In genomic region chr10:11743461-11744338, GRCh38 we compare ENCODE assay signal across 12 cellular contexts. TPM values are rescaled to one million over a fixed set of nuclear protein-coding genes. Genes with fewer than 3 reads are reported as not detected.
A peak's percentile ranks its signal among the peaks of the same experiment; 100 is the strongest.
DNase-seq lines count a peak whose midpoint lies in the region; ATAC-seq, FAIRE-seq and TF ChIP-seq lines count a peak whose summit lies in the region.
"Had no signal": no experiment of that assay in that cellular context is flagged by ENCODE, and none has a peak within 500 bp of the region (broad histone marks: within the 10 kb centered on the region; RNA-seq: fewer than 3 reads in every experiment).

No MANE protein-coding gene starts in this region.

- FAIRE-seq in K562 (lab: Jason Lieb, UNC): no peak

- ATAC-seq in K562 (no peak), left lung (no peak), GM18861 (IDR thresholded peaks at IDR 0.05; ENCODE audit: unreplicated experiment) (no peak)

- H3K9me3 Mint-ChIP-seq in T-helper 2 cell treated with Interferon-gamma antibody and Interleukin-4, amounts not matched to agents 5 μg/mL and 100 μg/mL, for 36 hours: no peaks in the 10 kb centered on the region

- TSS peak; percentile 38 for BruUV-seq in K562 (replicated peaks; lab: Mats Ljungman, UMichigan)

- peaks cover 5% of the 10 kb centered on the region; the same call in 1 of the 3 replicates for H3K36me3 ChIP-seq in K562 (ENCODE audit: control insufficient read depth, insufficient read depth, low read length)
- no peaks in the 10 kb centered on the region for H3K36me3 ChIP-seq in left lung
- H3K36me3 ChIP-seq in spleen: peaks cover 0 to 4% (median 0%) of the 10 kb centered on the region in 6 donors
- no peaks in the 10 kb centered on the region for H3K36me3 ChIP-seq in effector memory CD4-positive, alpha-beta T cell (ENCODE audit: control insufficient read depth, insufficient read depth, low read length)

- H3K4me3 Mint-ChIP-seq in T-helper 2 cell treated with Interferon-gamma antibody and Interleukin-4, amounts not matched to agents 5 μg/mL and 100 μg/mL, for 36 hours: peak overlapping the region; percentile 11

- TF ChIP-seq CTCF in K562 (IDR thresholded peaks at IDR 0.05 in 2 of 3, conservative IDR thresholded peaks at IDR 0.05 in 1 of 3; ENCODE audit: insufficient read depth in 2 of 3, low read depth in 1 of 3, low read length in 3 of 3) (no peak), left lung (IDR thresholded peaks at IDR 0.05) (no peak), spleen (IDR thresholded peaks at IDR 0.05 in 8 of 11, conservative IDR thresholded peaks at IDR 0.05 in 3 of 11) (no peak)

- H3K4me2 ChIP-seq in K562 (ENCODE audit: insufficient read depth, low read length): peak overlapping the region; percentile 80; the same call in 1 of the 2 replicates

- H3K27ac Mint-ChIP-seq in T-helper 2 cell treated with Interferon-gamma antibody and Interleukin-4, amounts not matched to agents 5 μg/mL and 100 μg/mL, for 36 hours: no peak overlapping the region

- H3K27me3 Mint-ChIP-seq in T-helper 2 cell treated with Interferon-gamma antibody and Interleukin-4, amounts not matched to agents 5 μg/mL and 100 μg/mL, for 36 hours (ENCODE audit: low read depth): peaks cover 41% of the 10 kb centered on the region

- peak overlapping the region; percentile 49 to 82; a peak in 3 of 4 replicates for H3K9ac ChIP-seq in K562 (ENCODE audit: insufficient read depth in 1 of 2, low read depth in 2 of 2, low read length in 2 of 2)

- no peaks in the 10 kb centered on the region for H4K20me1 ChIP-seq in K562 (replicated peaks; ENCODE audit: control insufficient read depth, insufficient read depth, low read length)

- H3K36me3 Mint-ChIP-seq in T-helper 2 cell treated with Interferon-gamma antibody and Interleukin-4, amounts not matched to agents 5 μg/mL and 100 μg/mL, for 36 hours (ENCODE audit: low read depth): no peaks in the 10 kb centered on the region

- POLR2A ChIA-PET in K562 (lab: Yijun Ruan, JAX): interaction anchor here (0.8 to 0.9 kb wide), 2 partner anchors 13 to 14 kb away, joined by 3 to 4 read pairs; no protein-coding TSS in a partner anchor

- H3K4me1 ChIP-seq in K562 (replicated peaks in 1 of 2; ENCODE audit: control insufficient read depth in 2 of 2, insufficient read depth in 2 of 2, low read length in 2 of 2): peaks cover 4 to 17% of the 10 kb centered on the region in 2 experiments; a peak in 4 of 5 replicates
- H3K4me1 ChIP-seq in left lung: peaks cover 10 to 28% of the 10 kb centered on the region in 2 donors
- peaks cover 6 to 50% (median 21%) of the 10 kb centered on the region in 6 donors for H3K4me1 ChIP-seq in spleen
- peaks cover 6% of the 10 kb centered on the region for H3K4me1 ChIP-seq in effector memory CD4-positive, alpha-beta T cell (ENCODE audit: control insufficient read depth, insufficient read depth, low read length, poor library complexity, severe bottlenecking)

- TF ChIP-seq EP300 in K562 (IDR thresholded peaks at IDR 0.05; ENCODE audit: low read length): no peak

- H3K9me3 ChIP-seq in K562 (replicated peaks; ENCODE audit: control insufficient read depth, insufficient read depth, low read depth, low read length) (no peaks in the 10 kb centered on the region), left lung (no peaks in the 10 kb centered on the region), spleen (no peaks in the 10 kb centered on the region)
- H3K9me3 ChIP-seq in effector memory CD4-positive, alpha-beta T cell (ENCODE audit: control insufficient read depth, low read length): no peaks in the 10 kb centered on the region

- H3K9me1 ChIP-seq in K562 (ENCODE audit: control insufficient read depth, insufficient read depth, low read length): peaks cover 3% of the 10 kb centered on the region

- TF ChIP-seq POLR2A in K562 (conservative IDR thresholded peaks at IDR 0.05): no peak
- TF ChIP-seq POLR2A in spleen (IDR thresholded peaks at IDR 0.05): no peak

- CTCF ChIA-PET in K562 (lab: Yijun Ruan, JAX; ENCODE audit: low intra/inter-chr PET ratio): no interaction called here

- DNase-seq in T-helper 2 cell treated with Interferon-gamma antibody and Interleukin-4, amounts not matched to agents 5 μg/mL and 100 μg/mL, for 36 hours (ENCODE audit: low spot score): no peak
- no peak for DNase-seq in T-helper 2 cell
- no peak for DNase-seq in K562 (ENCODE audit: extremely low read depth in 1 of 4, low spot score in 3 of 4)
- DNase-seq in left lung: no peak
- peak; percentile 65 for DNase-seq in spleen
- no peak for DNase-seq in effector memory CD4-positive, alpha-beta T cell
- no peak for DNase-seq in SHP77 treated with DMSO at 0.1 percent for 48 hours (lab: John Stamatoyannopoulos, UW)
- DNase-seq: GDM1, KG1, NCI-H226 had no signal

- in situ Hi-C loops in K562 (cut with MboI): no loop called here

- intact Hi-C loops in K562 (cut with micrococcal nuclease): no loop called here
- intact Hi-C loops in left lung (cut with DNase I): no loop called here
- intact Hi-C loops in spleen (cut with DNase I; ENCODE audit: low total_unique reads): no loop called here

- TF ChIP-seq RAD21 in K562 (CRISPR knock-in tag; conservative IDR thresholded peaks at IDR 0.05 in 1 of 2, IDR thresholded peaks at IDR 0.05 in 1 of 2): no peak

- no peaks in the 10 kb centered on the region for H3K4me1 Mint-ChIP-seq in T-helper 2 cell treated with Interferon-gamma antibody and Interleukin-4, amounts not matched to agents 5 μg/mL and 100 μg/mL, for 36 hours (ENCODE audit: low read depth)

- H3K27me3 ChIP-seq in K562 (ENCODE audit: control insufficient read depth in 2 of 2, insufficient read depth in 2 of 2, low read length in 2 of 2) (no peaks in the 10 kb centered on the region), left lung (peaks cover 0 to 16% of the 10 kb centered on the region in 2 donors), spleen (replicated peaks in 1 of 7) (peaks cover 0 to 6% (median 0%) of the 10 kb centered on the region in 7 donors)
- no peaks in the 10 kb centered on the region for H3K27me3 ChIP-seq in effector memory CD4-positive, alpha-beta T cell (replicated peaks; ENCODE audit: control insufficient read depth, insufficient read depth, low read length, poor library complexity, severe bottlenecking)

- H3K27ac ChIP-seq in K562 (ENCODE audit: extremely low read depth, low read depth, low read length): no peak overlapping the region
- no peak overlapping the region for H3K27ac ChIP-seq in left lung
- peak overlapping the region in 3 of 8 donors; percentile 87 to 94 (median 88) for H3K27ac ChIP-seq in spleen
- no peak overlapping the region for H3K27ac ChIP-seq in effector memory CD4-positive, alpha-beta T cell (ENCODE audit: insufficient read depth, low read length, poor library complexity, severe bottlenecking)

- peaks cover 10% of the 10 kb centered on the region; the same call in 2 of the 3 replicates for H3K79me2 ChIP-seq in K562 (ENCODE audit: control insufficient read depth, insufficient read depth, low read length)

- 61% methylated on average over 9 of the region's 9 CpGs for WGBS in K562 (ENCODE audit: insufficient coverage, low coverage, missing lambda C conversion rate)
- WGBS in spleen, 5 donors: 78 to 85% (median 81%) methylated on average over 9 of the region's 9 CpGs

- no peak overlapping the region for H2AFZ ChIP-seq in K562 (ENCODE audit: low read depth, low read length)

- peak overlapping the region; percentile 69; the same call in 1 of the 2 replicates for H3K4me3 ChIP-seq in K562
- H3K4me3 ChIP-seq in left lung: peak overlapping the region; percentile 60 to 80
- H3K4me3 ChIP-seq in spleen: peak overlapping the region in 5 of 8 donors; percentile 60 to 86 (median 67)
- no peak overlapping the region for H3K4me3 ChIP-seq in effector memory CD4-positive, alpha-beta T cell (ENCODE audit: insufficient read depth, low read depth, low read length, poor library complexity, severe bottlenecking)

TF ChIP-seq in K562, 482 proteins besides CTCF, POLR2A, EP300 and RAD21:
- TF ChIP-seq ZNF212 (CRISPR knock-in tag; IDR thresholded peaks at IDR 0.05): no peak
- TF ChIP-seq ZNF12 (CRISPR knock-in tag; IDR thresholded peaks at IDR 0.05): peak; percentile 8; the same call in 1 of the 2 replicates

RNA-seq across cellular contexts. Expression of gene ECHDC3, which starts 1.5 kb away (rescaled TPM):
- 4.0 and 10.2 TPM in 2 replicates for total RNA-seq in K562 (2011; cell fraction: chromatin; rRNA removed; ENCODE audit: low replicate concordance)
- total RNA-seq in K562 (2011; cell fraction: nucleolus; rRNA removed): 9.7 and 10.3 TPM in 2 replicates
- 5.5 and 5.7 TPM in 2 replicates for total RNA-seq in K562 (2011; cell fraction: nucleoplasm; rRNA removed)
- total RNA-seq in K562 (2014; rRNA removed) (19.4 and 25.7 TPM in 2 replicates), K562 (2014; rRNA removed; fragmentation: Illumina TruSeq; extraction: Trizol) (8.9 and 9.0 TPM in 2 replicates), K562 (2015; rRNA removed; fragmentation: Illumina TruSeq; extraction: Trizol) (12.6 and 14.0 TPM in 2 replicates), K562 (2021) (17.3 and 17.9 TPM in 2 replicates), left lung (10 to 100 TPM; 24.9 to 32.6 TPM), spleen (10 to 100 TPM; 10.5 to 49.7 (median 21.4) TPM)
- polyA plus RNA-seq in K562 (2011; rRNA removed) (16.1 and 21.9 TPM in 2 replicates), K562 (2014; fragmentation: Illumina TruSeq; extraction: Trizol) (15.7 and 17.1 TPM in 2 replicates), K562 (2014; fragmentation: Nextera tagmentation; extraction: Ambion mirVana) (under 1 TPM; 0.53 to 0.67 TPM), K562 (2014; rRNA removed) (10.0 and 17.7 TPM in 2 replicates), spleen (10 to 100 TPM in 2 of 3 donors, 1 to 10 TPM in 1; 5.6 to 14.8 (median 12.5) TPM)
- polyA plus RNA-seq in K562 (2011; cell fraction: cytosol; rRNA removed): 17.5 and 35.2 TPM in 2 replicates
- 14.3 and 27.7 TPM in 2 replicates for polyA plus RNA-seq in K562 (2011; cell fraction: nucleus; rRNA removed)
- polyA plus RNA-seq in K562 (2012): 8.6 and 12.1 TPM in 2 replicates
- polyA minus RNA-seq in K562 (2011; rRNA and poly(A)+ RNA removed): 8.7 and 16.4 TPM in 2 replicates
- polyA minus RNA-seq in K562 (2011; cell fraction: cytosol; rRNA and poly(A)+ RNA removed): 7.0 and 9.4 TPM in 2 replicates
- 7.4 and 10.4 TPM in 2 replicates for polyA minus RNA-seq in K562 (2011; cell fraction: nucleus; rRNA and poly(A)+ RNA removed)
- total RNA-seq: A172 had no signal
